Comparison of ENCODE assay signal across 8 cellular contexts in genomic region chr13:93226065-93226622, GRCh38. TPM values are rescaled to one million over a fixed set of nuclear protein-coding genes. Genes with fewer than 3 reads are reported as not detected.
DNase-seq lines count a peak whose midpoint lies in the region; ATAC-seq and TF ChIP-seq lines count a peak whose summit lies in the region.

No MANE protein-coding gene starts in this region.

- TF ChIP-seq RAD21 in SK-N-SH (IDR thresholded peaks at IDR 0.05; ENCODE audit: low read length), result no peak

- peaks cover 44% of the 10 kb centered on the region for H3K4me1 Mint-ChIP-seq in chondrocyte (ENCODE audit: low read depth)

- no peaks in the 10 kb centered on the region for H3K27me3 ChIP-seq in SK-N-SH (ENCODE audit: insufficient read depth)

- H3K9me3 ChIP-seq in SK-N-SH (no peaks in the 10 kb centered on the region), mesodermal cell (ENCODE audit: control insufficient read depth, low read length) (no peaks in the 10 kb centered on the region)

- H3K27ac Mint-ChIP-seq in chondrocyte (ENCODE audit: unreplicated experiment), result peak overlapping the region; percentile 96

- H3K36me3 Mint-ChIP-seq in chondrocyte (ENCODE audit: low read depth), result no peaks in the 10 kb centered on the region

- peaks cover 5% of the 10 kb centered on the region for H3F3A ChIP-seq in SK-N-SH (replicated peaks; ENCODE audit: insufficient read depth)

- no peak for ATAC-seq in SK-N-SH treated with all-trans-retinoic acid at 6 μM for 48 hours

- no peaks in the 10 kb centered on the region for H3K36me3 ChIP-seq in SK-N-SH (replicated peaks in 1 of 2; ENCODE audit: control insufficient read depth in 1 of 2, insufficient read depth in 2 of 2, low read length in 1 of 2)
- no peaks in the 10 kb centered on the region for H3K36me3 ChIP-seq in mesodermal cell (ENCODE audit: control insufficient read depth, insufficient read depth, low read length)
- H3K36me3 ChIP-seq in urinary bladder (ENCODE audit: insufficient read depth), result no peaks in the 10 kb centered on the region

- peak overlapping the region; percentile 87; the same call in 1 of the 2 replicates for H3K9ac ChIP-seq in SK-N-SH

- peak overlapping the region; percentile 95 for H2AFZ ChIP-seq in SK-N-SH (ENCODE audit: low read depth)

- H3K9me3 Mint-ChIP-seq in chondrocyte (ENCODE audit: low read depth), result peaks cover 4% of the 10 kb centered on the region

- peak overlapping the region; percentile 81 to 98; a peak in 3 of 4 replicates for H3K27ac ChIP-seq in SK-N-SH (ENCODE audit: low read depth in 2 of 2, low read length in 1 of 2)
- H3K27ac ChIP-seq in mesodermal cell (ENCODE audit: low read depth, low read length, severe bottlenecking), result peak overlapping the region; percentile 65
- no peak overlapping the region for H3K27ac ChIP-seq in urinary bladder (ENCODE audit: low read depth)

- peak overlapping the region; percentile 89 for H3K4me3 Mint-ChIP-seq in chondrocyte (ENCODE audit: unreplicated experiment)

- peaks cover 26% of the 10 kb centered on the region for H3K79me2 ChIP-seq in SK-N-SH (ENCODE audit: insufficient read depth)

- WGBS in SK-N-SH (ENCODE audit: low lambda C conversion rate), result 5% methylated on average over 5 of the region's 5 CpGs
- WGBS in mesodermal cell (ENCODE audit: insufficient coverage in 2 of 2), 2 experiments, result 0 to 17% methylated on average over 1 of the region's 5 CpGs
- 15% methylated on average over 5 of the region's 5 CpGs for WGBS in urinary bladder

- CTCF ChIA-PET in SK-N-SH (lab: Yijun Ruan, JAX), result interaction anchor here (0.8 to 2.5 kb wide), 5 partner anchors 18 to 1135 kb away, joined by 3 to 9 read pairs (median 3); no protein-coding TSS in a partner anchor

- peak overlapping the region; percentile 88 for H3K4me2 ChIP-seq in SK-N-SH

- H3K4me1 ChIP-seq in SK-N-SH (ENCODE audit: control insufficient read depth in 1 of 2, insufficient read depth in 2 of 2, low read depth in 1 of 2, low read length in 1 of 2) (peaks cover 10 to 16% of the 10 kb centered on the region in 2 experiments; a peak in 3 of 4 replicates), mesodermal cell (ENCODE audit: control insufficient read depth, insufficient read depth, low read length, poor library complexity, severe bottlenecking) (peaks cover 34% of the 10 kb centered on the region), urinary bladder (ENCODE audit: insufficient read depth) (no peaks in the 10 kb centered on the region)

- no peaks in the 10 kb centered on the region for H3K27me3 Mint-ChIP-seq in chondrocyte (ENCODE audit: low read depth)

- no peaks in the 10 kb centered on the region for H4K20me1 ChIP-seq in SK-N-SH (ENCODE audit: insufficient read depth)

- TF ChIP-seq CTCF in SK-N-SH (IDR thresholded peaks at IDR 0.05), result no peak
- TF ChIP-seq CTCF in chondrocyte (IDR thresholded peaks at IDR 0.05), result no peak
- TF ChIP-seq CTCF in GM13976 (IDR thresholded peaks at IDR 0.05; ENCODE audit: borderline replicate concordance, control extremely low read depth, extremely low read depth, insufficient read depth, missing control alignments), result no peak

- peak overlapping the region; percentile 93 to 97 for H3K4me3 ChIP-seq in SK-N-SH (ENCODE audit: low read depth in 2 of 2, low read length in 1 of 2)
- peak overlapping the region; percentile 78 for H3K4me3 ChIP-seq in mesodermal cell (ENCODE audit: extremely low read depth, insufficient read depth, low read length, poor library complexity, severe bottlenecking)
- peak overlapping the region; percentile 50 for H3K4me3 ChIP-seq in urinary bladder (ENCODE audit: low read depth, low read length)

- DNase-seq in SK-N-SH (peak; percentile 42), chondrocyte (ENCODE audit: low spot score) (no peak), NCI-H2107 treated with DMSO at 0.1 percent for 48 hours (lab: John Stamatoyannopoulos, UW; ENCODE audit: unreplicated experiment) (no peak), GM13976 (ENCODE audit: low spot score) (no peak), AML-193 (lab: John Stamatoyannopoulos, UW) (no peak)

- no peaks in the 10 kb centered on the region for H3K9me2 ChIP-seq in SK-N-SH

- TF ChIP-seq EP300 in SK-N-SH (IDR thresholded peaks at IDR 0.05; ENCODE audit: borderline replicate concordance in 1 of 2, low read depth in 1 of 2, low read length in 1 of 2), result no peak

- in situ Hi-C loops in GM13976 (cut with MboI; ENCODE audit: low sequenced_read_pairs, unreplicated experiment), result no loop called here

- POLR2A ChIA-PET in SK-N-SH (lab: Yijun Ruan, JAX), result no interaction called here

TF ChIP-seq in SK-N-SH, 30 proteins besides CTCF, POLR2A, EP300 and RAD21 (continues in another document):
- no peak for TF ChIP-seq RXRA (IDR thresholded peaks at IDR 0.05; ENCODE audit: borderline replicate concordance, low read depth)
- TF ChIP-seq TAF1 (IDR thresholded peaks at IDR 0.05; ENCODE audit: borderline replicate concordance, low read depth, low read length), result no peak
- TF ChIP-seq MEF2A (IDR thresholded peaks at IDR 0.05; ENCODE audit: borderline replicate concordance, low read depth), result no peak
- TF ChIP-seq EZH2phosphoT487 (IDR thresholded peaks at IDR 0.05; ENCODE audit: borderline replicate concordance, low read depth), result no peak
- TF ChIP-seq REST (IDR thresholded peaks at IDR 0.05; ENCODE audit: low read depth, low read length), result no peak
- no peak for TF ChIP-seq NFIC (IDR thresholded peaks at IDR 0.05; ENCODE audit: borderline replicate concordance)
- TF ChIP-seq RFX5 (IDR thresholded peaks at IDR 0.05; ENCODE audit: low read length), result no peak
- TF ChIP-seq TCF12 (IDR thresholded peaks at IDR 0.05), result no peak

TF ChIP-seq in SK-N-SH treated with all-trans-retinoic acid at 6 μM for 48 hours, 23 proteins besides CTCF, POLR2A, EP300 and RAD21 (continues in another document):
- TF ChIP-seq ZNF8 (CRISPR knock-in tag; IDR thresholded peaks at IDR 0.05) (no peak), ZNF70 (CRISPR knock-in tag; IDR thresholded peaks at IDR 0.05) (no peak), BACH2 (CRISPR knock-in tag; IDR thresholded peaks at IDR 0.05; ENCODE audit: borderline replicate concordance) (no peak), TSHZ2 (CRISPR knock-in tag; IDR thresholded peaks at IDR 0.05) (no peak), PPARA (CRISPR knock-in tag; IDR thresholded peaks at IDR 0.05; ENCODE audit: borderline replicate concordance) (no peak), TCF4 (CRISPR knock-in tag; IDR thresholded peaks at IDR 0.05; ENCODE audit: borderline replicate concordance) (no peak), ZNF565 (CRISPR knock-in tag; conservative IDR thresholded peaks at IDR 0.05; ENCODE audit: low read depth) (no peak), CREB5 (CRISPR knock-in tag; IDR thresholded peaks at IDR 0.05; ENCODE audit: low read depth) (no peak), ZC3H10 (CRISPR knock-in tag; IDR thresholded peaks at IDR 0.05) (no peak), GLIS3 (CRISPR knock-in tag; IDR thresholded peaks at IDR 0.05) (no peak), RARB (CRISPR knock-in tag; IDR thresholded peaks at IDR 0.05) (no peak), SNAI2 (CRISPR knock-in tag; IDR thresholded peaks at IDR 0.05) (no peak), ARNTL (CRISPR knock-in tag; IDR thresholded peaks at IDR 0.05; ENCODE audit: borderline replicate concordance, low read depth) (no peak), CSDC2 (CRISPR knock-in tag; IDR thresholded peaks at IDR 0.05) (no peak), ESRRG (CRISPR knock-in tag; IDR thresholded peaks at IDR 0.05) (no peak)

RNA-seq across cellular contexts. Expression of gene GPC6, which starts 0.5 kb away (rescaled TPM):
- polyA plus RNA-seq in SK-N-SH (2012; rRNA removed) (6.5 and 6.7 TPM in 2 replicates), urinary bladder (8.8 TPM)
- 6.6 and 7.3 TPM in 2 replicates for polyA plus RNA-seq in SK-N-SH (2012; cell fraction: cytosol; rRNA removed)
- polyA plus RNA-seq in SK-N-SH (2012; cell fraction: nucleus; rRNA removed), result 2.0 and 5.7 TPM in 2 replicates
- total RNA-seq in chondrocyte (76.1 to 111 TPM (median 76.5 TPM) in 3 replicates), urinary bladder (126 TPM)
- polyA plus RNA-seq in mesodermal cell (2013, experiment 1 of 2), result 40.0 TPM
- 39.1 TPM for polyA plus RNA-seq in mesodermal cell (2013, experiment 2 of 2)
